Comparison of ENCODE assay signal across 2 cellular contexts in the genomic region with DNA sequence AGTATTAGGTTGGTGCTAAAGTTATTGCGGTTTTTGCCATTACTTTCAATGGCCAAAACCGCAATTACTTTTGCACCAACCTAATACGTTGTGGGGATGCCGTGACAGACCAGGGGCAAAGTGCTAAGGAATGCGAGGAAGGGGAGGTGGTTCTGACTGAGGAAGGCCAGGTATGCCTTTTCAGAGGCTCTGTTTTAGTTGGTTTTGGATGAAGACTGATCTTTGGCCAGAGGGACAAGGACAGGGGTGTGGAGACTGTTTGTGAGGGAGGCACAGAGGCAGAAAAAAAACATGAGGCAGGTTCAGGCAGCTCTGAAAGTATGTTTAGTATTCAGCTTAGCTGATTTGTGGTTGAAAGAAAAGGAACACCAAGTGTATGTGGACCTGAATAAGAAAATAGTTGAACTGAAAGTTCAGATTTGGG.
TF ChIP-seq lines count a peak whose summit lies in the region.

No MANE protein-coding gene starts in this region.

TF ChIP-seq in GM12878, 131 proteins besides CTCF, POLR2A, EP300 and RAD21:
- TF ChIP-seq, protein P1, sequence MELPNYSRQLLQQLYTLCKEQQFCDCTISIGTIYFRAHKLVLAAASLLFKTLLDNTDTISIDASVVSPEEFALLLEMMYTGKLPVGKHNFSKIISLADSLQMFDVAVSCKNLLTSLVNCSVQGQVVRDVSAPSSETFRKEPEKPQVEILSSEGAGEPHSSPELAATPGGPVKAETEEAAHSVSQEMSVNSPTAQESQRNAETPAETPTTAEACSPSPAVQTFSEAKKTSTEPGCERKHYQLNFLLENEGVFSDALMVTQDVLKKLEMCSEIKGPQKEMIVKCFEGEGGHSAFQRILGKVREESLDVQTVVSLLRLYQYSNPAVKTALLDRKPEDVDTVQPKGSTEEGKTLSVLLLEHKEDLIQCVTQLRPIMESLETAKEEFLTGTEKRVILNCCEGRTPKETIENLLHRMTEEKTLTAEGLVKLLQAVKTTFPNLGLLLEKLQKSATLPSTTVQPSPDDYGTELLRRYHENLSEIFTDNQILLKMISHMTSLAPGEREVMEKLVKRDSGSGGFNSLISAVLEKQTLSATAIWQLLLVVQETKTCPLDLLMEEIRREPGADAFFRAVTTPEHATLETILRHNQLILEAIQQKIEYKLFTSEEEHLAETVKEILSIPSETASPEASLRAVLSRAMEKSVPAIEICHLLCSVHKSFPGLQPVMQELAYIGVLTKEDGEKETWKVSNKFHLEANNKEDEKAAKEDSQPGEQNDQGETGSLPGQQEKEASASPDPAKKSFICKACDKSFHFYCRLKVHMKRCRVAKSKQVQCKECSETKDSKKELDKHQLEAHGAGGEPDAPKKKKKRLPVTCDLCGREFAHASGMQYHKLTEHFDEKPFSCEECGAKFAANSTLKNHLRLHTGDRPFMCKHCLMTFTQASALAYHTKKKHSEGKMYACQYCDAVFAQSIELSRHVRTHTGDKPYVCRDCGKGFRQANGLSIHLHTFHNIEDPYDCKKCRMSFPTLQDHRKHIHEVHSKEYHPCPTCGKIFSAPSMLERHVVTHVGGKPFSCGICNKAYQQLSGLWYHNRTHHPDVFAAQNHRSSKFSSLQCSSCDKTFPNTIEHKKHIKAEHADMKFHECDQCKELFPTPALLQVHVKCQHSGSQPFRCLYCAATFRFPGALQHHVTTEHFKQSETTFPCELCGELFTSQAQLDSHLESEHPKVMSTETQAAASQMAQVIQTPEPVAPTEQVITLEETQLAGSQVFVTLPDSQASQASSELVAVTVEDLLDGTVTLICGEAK (IDR thresholded peaks at IDR 0.05; ENCODE audit: borderline replicate concordance), result peak; percentile 49; the same call in 1 of the 2 replicates
- TF ChIP-seq, protein P2, sequence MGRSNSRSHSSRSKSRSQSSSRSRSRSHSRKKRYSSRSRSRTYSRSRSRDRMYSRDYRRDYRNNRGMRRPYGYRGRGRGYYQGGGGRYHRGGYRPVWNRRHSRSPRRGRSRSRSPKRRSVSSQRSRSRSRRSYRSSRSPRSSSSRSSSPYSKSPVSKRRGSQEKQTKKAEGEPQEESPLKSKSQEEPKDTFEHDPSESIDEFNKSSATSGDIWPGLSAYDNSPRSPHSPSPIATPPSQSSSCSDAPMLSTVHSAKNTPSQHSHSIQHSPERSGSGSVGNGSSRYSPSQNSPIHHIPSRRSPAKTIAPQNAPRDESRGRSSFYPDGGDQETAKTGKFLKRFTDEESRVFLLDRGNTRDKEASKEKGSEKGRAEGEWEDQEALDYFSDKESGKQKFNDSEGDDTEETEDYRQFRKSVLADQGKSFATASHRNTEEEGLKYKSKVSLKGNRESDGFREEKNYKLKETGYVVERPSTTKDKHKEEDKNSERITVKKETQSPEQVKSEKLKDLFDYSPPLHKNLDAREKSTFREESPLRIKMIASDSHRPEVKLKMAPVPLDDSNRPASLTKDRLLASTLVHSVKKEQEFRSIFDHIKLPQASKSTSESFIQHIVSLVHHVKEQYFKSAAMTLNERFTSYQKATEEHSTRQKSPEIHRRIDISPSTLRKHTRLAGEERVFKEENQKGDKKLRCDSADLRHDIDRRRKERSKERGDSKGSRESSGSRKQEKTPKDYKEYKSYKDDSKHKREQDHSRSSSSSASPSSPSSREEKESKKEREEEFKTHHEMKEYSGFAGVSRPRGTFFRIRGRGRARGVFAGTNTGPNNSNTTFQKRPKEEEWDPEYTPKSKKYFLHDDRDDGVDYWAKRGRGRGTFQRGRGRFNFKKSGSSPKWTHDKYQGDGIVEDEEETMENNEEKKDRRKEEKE (IDR thresholded peaks at IDR 0.05), result no peak

TF ChIP-seq in HepG2, 621 proteins besides CTCF, POLR2A, EP300 and RAD21 (continues in another document):
- peak; percentile 55; the same call in 1 of the 2 replicates for TF ChIP-seq MED1 (CRISPR knock-in tag; IDR thresholded peaks at IDR 0.05)
- TF ChIP-seq ZMYM4 (CRISPR knock-in tag; IDR thresholded peaks at IDR 0.05), result peak; percentile 62
- TF ChIP-seq, protein P3, sequence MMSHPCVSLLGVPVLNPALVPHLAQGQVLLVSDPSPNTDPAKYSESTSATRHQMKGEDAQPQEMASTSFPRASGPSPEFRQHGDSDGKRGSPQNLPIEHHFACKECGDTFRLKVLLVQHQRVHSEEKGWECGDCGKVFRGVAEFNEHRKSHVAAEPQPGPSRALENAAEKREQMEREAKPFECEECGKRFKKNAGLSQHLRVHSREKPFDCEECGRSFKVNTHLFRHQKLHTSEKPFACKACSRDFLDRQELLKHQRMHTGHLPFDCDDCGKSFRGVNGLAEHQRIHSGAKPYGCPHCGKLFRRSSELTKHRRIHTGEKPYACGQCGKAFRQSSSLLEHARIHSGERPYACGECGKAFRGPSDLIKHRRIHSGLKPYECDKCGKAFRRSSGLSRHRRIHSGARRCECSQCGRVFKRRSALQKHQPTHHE (CRISPR knock-in tag; IDR thresholded peaks at IDR 0.05; ENCODE audit: borderline replicate concordance), result 0 out of 2 replicates have a peak, but pooled peaks have one; percentile 38
- TF ChIP-seq, protein P4, sequence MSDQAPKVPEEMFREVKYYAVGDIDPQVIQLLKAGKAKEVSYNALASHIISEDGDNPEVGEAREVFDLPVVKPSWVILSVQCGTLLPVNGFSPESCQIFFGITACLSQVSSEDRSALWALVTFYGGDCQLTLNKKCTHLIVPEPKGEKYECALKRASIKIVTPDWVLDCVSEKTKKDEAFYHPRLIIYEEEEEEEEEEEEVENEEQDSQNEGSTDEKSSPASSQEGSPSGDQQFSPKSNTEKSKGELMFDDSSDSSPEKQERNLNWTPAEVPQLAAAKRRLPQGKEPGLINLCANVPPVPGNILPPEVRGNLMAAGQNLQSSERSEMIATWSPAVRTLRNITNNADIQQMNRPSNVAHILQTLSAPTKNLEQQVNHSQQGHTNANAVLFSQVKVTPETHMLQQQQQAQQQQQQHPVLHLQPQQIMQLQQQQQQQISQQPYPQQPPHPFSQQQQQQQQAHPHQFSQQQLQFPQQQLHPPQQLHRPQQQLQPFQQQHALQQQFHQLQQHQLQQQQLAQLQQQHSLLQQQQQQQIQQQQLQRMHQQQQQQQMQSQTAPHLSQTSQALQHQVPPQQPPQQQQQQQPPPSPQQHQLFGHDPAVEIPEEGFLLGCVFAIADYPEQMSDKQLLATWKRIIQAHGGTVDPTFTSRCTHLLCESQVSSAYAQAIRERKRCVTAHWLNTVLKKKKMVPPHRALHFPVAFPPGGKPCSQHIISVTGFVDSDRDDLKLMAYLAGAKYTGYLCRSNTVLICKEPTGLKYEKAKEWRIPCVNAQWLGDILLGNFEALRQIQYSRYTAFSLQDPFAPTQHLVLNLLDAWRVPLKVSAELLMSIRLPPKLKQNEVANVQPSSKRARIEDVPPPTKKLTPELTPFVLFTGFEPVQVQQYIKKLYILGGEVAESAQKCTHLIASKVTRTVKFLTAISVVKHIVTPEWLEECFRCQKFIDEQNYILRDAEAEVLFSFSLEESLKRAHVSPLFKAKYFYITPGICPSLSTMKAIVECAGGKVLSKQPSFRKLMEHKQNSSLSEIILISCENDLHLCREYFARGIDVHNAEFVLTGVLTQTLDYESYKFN (CRISPR knock-in tag; conservative IDR thresholded peaks at IDR 0.05), result peak; percentile 77
- TF ChIP-seq, protein P5, sequence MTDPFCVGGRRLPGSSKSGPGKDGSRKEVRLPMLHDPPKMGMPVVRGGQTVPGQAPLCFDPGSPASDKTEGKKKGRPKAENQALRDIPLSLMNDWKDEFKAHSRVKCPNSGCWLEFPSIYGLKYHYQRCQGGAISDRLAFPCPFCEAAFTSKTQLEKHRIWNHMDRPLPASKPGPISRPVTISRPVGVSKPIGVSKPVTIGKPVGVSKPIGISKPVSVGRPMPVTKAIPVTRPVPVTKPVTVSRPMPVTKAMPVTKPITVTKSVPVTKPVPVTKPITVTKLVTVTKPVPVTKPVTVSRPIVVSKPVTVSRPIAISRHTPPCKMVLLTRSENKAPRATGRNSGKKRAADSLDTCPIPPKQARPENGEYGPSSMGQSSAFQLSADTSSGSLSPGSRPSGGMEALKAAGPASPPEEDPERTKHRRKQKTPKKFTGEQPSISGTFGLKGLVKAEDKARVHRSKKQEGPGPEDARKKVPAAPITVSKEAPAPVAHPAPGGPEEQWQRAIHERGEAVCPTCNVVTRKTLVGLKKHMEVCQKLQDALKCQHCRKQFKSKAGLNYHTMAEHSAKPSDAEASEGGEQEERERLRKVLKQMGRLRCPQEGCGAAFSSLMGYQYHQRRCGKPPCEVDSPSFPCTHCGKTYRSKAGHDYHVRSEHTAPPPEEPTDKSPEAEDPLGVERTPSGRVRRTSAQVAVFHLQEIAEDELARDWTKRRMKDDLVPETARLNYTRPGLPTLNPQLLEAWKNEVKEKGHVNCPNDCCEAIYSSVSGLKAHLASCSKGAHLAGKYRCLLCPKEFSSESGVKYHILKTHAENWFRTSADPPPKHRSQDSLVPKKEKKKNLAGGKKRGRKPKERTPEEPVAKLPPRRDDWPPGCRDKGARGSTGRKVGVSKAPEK (CRISPR knock-in tag; IDR thresholded peaks at IDR 0.05; ENCODE audit: borderline replicate concordance), result no peak
- TF ChIP-seq HDAC2 (CRISPR knock-in tag; IDR thresholded peaks at IDR 0.05), result peak; percentile 12; the same call in 1 of the 2 replicates
- TF ChIP-seq, protein P6, sequence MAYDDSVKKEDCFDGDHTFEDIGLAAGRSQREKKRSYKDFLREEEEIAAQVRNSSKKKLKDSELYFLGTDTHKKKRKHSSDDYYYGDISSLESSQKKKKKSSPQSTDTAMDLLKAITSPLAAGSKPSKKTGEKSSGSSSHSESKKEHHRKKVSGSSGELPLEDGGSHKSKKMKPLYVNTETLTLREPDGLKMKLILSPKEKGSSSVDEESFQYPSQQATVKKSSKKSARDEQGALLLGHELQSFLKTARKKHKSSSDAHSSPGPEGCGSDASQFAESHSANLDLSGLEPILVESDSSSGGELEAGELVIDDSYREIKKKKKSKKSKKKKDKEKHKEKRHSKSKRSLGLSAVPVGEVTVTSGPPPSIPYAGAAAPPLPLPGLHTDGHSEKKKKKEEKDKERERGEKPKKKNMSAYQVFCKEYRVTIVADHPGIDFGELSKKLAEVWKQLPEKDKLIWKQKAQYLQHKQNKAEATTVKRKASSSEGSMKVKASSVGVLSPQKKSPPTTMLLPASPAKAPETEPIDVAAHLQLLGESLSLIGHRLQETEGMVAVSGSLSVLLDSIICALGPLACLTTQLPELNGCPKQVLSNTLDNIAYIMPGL (CRISPR knock-in tag; IDR thresholded peaks at IDR 0.05; ENCODE audit: borderline replicate concordance in 1 of 2, low read depth in 1 of 2), result 0 out of 4 replicates have a peak, but pooled peaks of 1 of the 2 experiments have one; percentile 13
- TF ChIP-seq, protein P7, sequence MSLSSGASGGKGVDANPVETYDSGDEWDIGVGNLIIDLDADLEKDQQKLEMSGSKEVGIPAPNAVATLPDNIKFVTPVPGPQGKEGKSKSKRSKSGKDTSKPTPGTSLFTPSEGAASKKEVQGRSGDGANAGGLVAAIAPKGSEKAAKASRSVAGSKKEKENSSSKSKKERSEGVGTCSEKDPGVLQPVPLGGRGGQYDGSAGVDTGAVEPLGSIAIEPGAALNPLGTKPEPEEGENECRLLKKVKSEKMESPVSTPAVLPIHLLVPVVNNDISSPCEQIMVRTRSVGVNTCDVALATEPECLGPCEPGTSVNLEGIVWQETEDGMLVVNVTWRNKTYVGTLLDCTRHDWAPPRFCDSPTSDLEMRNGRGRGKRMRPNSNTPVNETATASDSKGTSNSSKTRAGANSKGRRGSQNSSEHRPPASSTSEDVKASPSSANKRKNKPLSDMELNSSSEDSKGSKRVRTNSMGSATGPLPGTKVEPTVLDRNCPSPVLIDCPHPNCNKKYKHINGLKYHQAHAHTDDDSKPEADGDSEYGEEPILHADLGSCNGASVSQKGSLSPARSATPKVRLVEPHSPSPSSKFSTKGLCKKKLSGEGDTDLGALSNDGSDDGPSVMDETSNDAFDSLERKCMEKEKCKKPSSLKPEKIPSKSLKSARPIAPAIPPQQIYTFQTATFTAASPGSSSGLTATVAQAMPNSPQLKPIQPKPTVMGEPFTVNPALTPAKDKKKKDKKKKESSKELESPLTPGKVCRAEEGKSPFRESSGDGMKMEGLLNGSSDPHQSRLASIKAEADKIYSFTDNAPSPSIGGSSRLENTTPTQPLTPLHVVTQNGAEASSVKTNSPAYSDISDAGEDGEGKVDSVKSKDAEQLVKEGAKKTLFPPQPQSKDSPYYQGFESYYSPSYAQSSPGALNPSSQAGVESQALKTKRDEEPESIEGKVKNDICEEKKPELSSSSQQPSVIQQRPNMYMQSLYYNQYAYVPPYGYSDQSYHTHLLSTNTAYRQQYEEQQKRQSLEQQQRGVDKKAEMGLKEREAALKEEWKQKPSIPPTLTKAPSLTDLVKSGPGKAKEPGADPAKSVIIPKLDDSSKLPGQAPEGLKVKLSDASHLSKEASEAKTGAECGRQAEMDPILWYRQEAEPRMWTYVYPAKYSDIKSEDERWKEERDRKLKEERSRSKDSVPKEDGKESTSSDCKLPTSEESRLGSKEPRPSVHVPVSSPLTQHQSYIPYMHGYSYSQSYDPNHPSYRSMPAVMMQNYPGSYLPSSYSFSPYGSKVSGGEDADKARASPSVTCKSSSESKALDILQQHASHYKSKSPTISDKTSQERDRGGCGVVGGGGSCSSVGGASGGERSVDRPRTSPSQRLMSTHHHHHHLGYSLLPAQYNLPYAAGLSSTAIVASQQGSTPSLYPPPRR (CRISPR knock-in tag; IDR thresholded peaks at IDR 0.05; ENCODE audit: borderline replicate concordance), result peak; percentile 21; the same call in 1 of the 2 replicates
- TF ChIP-seq, protein P8, sequence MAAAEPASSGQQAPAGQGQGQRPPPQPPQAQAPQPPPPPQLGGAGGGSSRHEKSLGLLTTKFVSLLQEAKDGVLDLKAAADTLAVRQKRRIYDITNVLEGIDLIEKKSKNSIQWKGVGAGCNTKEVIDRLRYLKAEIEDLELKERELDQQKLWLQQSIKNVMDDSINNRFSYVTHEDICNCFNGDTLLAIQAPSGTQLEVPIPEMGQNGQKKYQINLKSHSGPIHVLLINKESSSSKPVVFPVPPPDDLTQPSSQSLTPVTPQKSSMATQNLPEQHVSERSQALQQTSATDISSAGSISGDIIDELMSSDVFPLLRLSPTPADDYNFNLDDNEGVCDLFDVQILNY (CRISPR knock-in tag; conservative IDR thresholded peaks at IDR 0.05), result no peak
- 0 out of 2 replicates have a peak, but pooled peaks have one; percentile 18 for TF ChIP-seq SP5 (CRISPR knock-in tag; IDR thresholded peaks at IDR 0.05; ENCODE audit: borderline replicate concordance, low read depth)
- TF ChIP-seq, protein P9, sequence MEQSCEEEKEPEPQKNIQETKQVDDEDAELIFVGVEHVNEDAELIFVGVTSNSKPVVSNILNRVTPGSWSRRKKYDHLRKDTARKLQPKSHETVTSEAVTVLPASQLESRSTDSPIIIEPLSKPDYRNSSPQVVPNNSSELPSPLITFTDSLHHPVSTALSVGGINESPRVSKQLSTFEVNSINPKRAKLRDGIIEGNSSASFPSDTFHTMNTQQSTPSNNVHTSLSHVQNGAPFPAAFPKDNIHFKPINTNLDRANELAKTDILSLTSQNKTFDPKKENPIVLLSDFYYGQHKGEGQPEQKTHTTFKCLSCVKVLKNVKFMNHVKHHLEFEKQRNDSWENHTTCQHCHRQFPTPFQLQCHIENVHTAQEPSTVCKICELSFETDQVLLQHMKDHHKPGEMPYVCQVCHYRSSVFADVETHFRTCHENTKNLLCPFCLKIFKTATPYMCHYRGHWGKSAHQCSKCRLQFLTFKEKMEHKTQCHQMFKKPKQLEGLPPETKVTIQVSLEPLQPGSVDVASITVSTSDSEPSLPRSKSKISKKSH (CRISPR knock-in tag; IDR thresholded peaks at IDR 0.05; ENCODE audit: borderline replicate concordance), result no peak
- peak; percentile 38; the same call in 1 of the 2 replicates for TF ChIP-seq HNF4G (IDR thresholded peaks at IDR 0.05; ENCODE audit: borderline replicate concordance, low read depth, low read length)
- no peak for TF ChIP-seq HNF4G (CRISPR knock-in tag; IDR thresholded peaks at IDR 0.05; ENCODE audit: borderline replicate concordance, low read depth)
- TF ChIP-seq EED (CRISPR knock-in tag; IDR thresholded peaks at IDR 0.05), result no peak
- no peak for TF ChIP-seq IRF2 (CRISPR knock-in tag; IDR thresholded peaks at IDR 0.05)
- TF ChIP-seq BCL6 (CRISPR knock-in tag; IDR thresholded peaks at IDR 0.05), result peak; percentile 45
